ENCODE assay signal across 8 cellular contexts in the genomic region with DNA sequence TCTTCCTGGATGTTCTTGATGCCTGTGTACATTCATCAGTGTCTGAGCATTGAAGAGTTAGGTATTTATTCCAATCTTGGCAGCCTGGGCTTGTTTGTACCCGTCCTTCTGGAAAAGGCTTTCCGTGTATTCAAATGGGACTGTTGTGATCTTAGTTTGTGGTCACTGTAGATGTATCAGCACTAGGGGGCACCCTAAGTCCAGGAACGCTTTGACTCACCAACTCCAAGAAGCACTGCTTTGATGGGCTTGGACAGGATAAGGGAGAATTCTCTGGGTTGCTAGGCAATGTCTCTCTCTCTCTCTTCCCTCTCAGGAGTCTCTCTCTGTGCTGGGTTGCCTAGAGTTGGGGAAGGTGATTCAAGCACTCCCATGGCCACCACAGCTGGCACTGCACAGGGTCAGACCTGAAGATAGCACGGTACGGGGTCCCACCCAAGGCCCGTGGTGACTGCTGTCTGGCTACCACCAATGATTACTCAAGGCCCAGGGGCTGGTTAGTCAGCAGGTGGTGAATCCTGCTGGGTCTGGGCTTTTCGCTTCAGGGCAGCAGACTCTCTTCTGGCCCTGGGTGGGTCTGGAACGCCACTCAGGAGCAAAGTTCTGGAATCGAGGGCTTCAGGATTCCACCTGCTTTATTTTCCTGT.
DNase-seq lines count a peak whose midpoint lies in the region; ATAC-seq, FAIRE-seq and TF ChIP-seq lines count a peak whose summit lies in the region.

No MANE protein-coding gene starts in this region.

- no peaks in the 10 kb centered on the region for H3K9me3 ChIP-seq in mammary epithelial cell (replicated peaks; ENCODE audit: insufficient read depth, low read length)

- 51% methylated on average over 8 of the region's 9 CpGs for WGBS in mammary epithelial cell (ENCODE audit: low coverage, missing lambda C conversion rate)

- in situ Hi-C loops in mammary epithelial cell (cut with MboI; ENCODE audit: low sequenced_read_pairs in 2 of 2), result no loop called here

- no TSS peak for BruUV-seq in mammary epithelial cell (replicated peaks; lab: Mats Ljungman, UMichigan)

- CTCF ChIA-PET in mammary epithelial cell (lab: Charles Lee; ENCODE audit: low non-redundant PET), result no interaction called here

- H2AFZ ChIP-seq in mammary epithelial cell (ENCODE audit: low read depth, low read length), result no peak overlapping the region

- ATAC-seq in HG03039 (IDR thresholded peaks at IDR 0.05; ENCODE audit: unreplicated experiment), result no peak

- no peaks in the 10 kb centered on the region for H4K20me1 ChIP-seq in mammary epithelial cell (ENCODE audit: insufficient read depth, low read length)

- no peak overlapping the region for H3K9ac ChIP-seq in mammary epithelial cell (ENCODE audit: insufficient read depth, low read length)

- intact Hi-C loops in mammary epithelial cell (cut with micrococcal nuclease), result loop anchor here (1.0 to 10.0 kb wide), 5 partner anchors 32 to 582 kb away; no protein-coding TSS in a partner anchor

- peaks cover 19% of the 10 kb centered on the region for H3K4me1 ChIP-seq in mammary epithelial cell (ENCODE audit: insufficient read depth, low read length)

- H3K27me3 ChIP-seq in mammary epithelial cell (ENCODE audit: insufficient read depth, low read length), result no peaks in the 10 kb centered on the region

- FAIRE-seq in GM19239 (lab: Jason Lieb, UNC), result peak; percentile 23

- H3K4me2 ChIP-seq in mammary epithelial cell (ENCODE audit: insufficient read depth, low read depth, low read length), result no peak overlapping the region

- peaks cover 7% of the 10 kb centered on the region for H3K36me3 ChIP-seq in mammary epithelial cell (ENCODE audit: insufficient read depth, low read length)

- DNase-seq in CMK (ENCODE audit: low read depth) (peak; percentile 48), GM19239 (ENCODE audit: insufficient read length, low spot score) (peak; percentile 12), NCI-H82 (lab: John Stamatoyannopoulos, UW) (peak; percentile 80), mammary epithelial cell (peak; percentile 86), kidney tubule cell (ENCODE audit: low spot score) (peak; percentile 77), NCI-H128 (lab: John Stamatoyannopoulos, UW; ENCODE audit: unreplicated experiment) (no peak), DMS79 treated with DMSO at 0.1 percent for 48 hours (lab: John Stamatoyannopoulos, UW) (no peak)

- peak; percentile 48 to 79 for TF ChIP-seq CTCF in mammary epithelial cell (conservative IDR thresholded peaks at IDR 0.05 in 1 of 2, IDR thresholded peaks at IDR 0.05 in 1 of 2; ENCODE audit: extremely low read depth in 1 of 2, insufficient read depth in 1 of 2, low read depth in 1 of 2, low read length in 2 of 2)

- dilution Hi-C loops in mammary epithelial cell (cut with HindIII; ENCODE audit: low sequenced_read_pairs), result no loop called here

- no peaks in the 10 kb centered on the region for H3K79me2 ChIP-seq in mammary epithelial cell (ENCODE audit: insufficient read depth, low read length)

- no peak overlapping the region for H3K27ac ChIP-seq in mammary epithelial cell (ENCODE audit: insufficient read depth, low read depth, low read length)

- no peak overlapping the region for H3K4me3 ChIP-seq in mammary epithelial cell (replicated peaks in 1 of 3; ENCODE audit: insufficient read depth in 1 of 3, low read depth in 2 of 3, low read length in 3 of 3)

Comparison
In these comparisons a context has a peak if more than half of its experiments do, and no peak if none do; other contexts are left out.
1. DNase-seq: peak in CMK (single experiment), GM19239 (single experiment), NCI-H82 (single experiment), mammary epithelial cell (single experiment) and kidney tubule cell (single experiment); none in NCI-H128 (single experiment) and DMS79 treated with DMSO at 0.1 percent for 48 hours (single experiment).